Comparison of ENCODE assay signal across 18 cellular contexts in genomic region chr20:57130160-57130772, GRCh38.
DNase-seq lines count a peak whose midpoint lies in the region; ATAC-seq, FAIRE-seq and TF ChIP-seq lines count a peak whose summit lies in the region.
"Had no signal": no experiment of that assay in that cellular context is flagged by ENCODE, and none has a peak within 500 bp of the region (broad histone marks: within the 10 kb centered on the region; RNA-seq: fewer than 3 reads in every experiment).

No MANE protein-coding gene starts in this region.

- H3K9me3 ChIP-seq in RWPE2 (ENCODE audit: severe bottlenecking) (no peaks in the 10 kb centered on the region), hepatocyte (ENCODE audit: low read depth) (no peaks in the 10 kb centered on the region), kidney (ENCODE audit: control insufficient read depth in 1 of 2, low read length in 2 of 2) (no peaks in the 10 kb centered on the region)
- H3K9me3 ChIP-seq: BLaER1, SJSA1 had no signal

- H3K4me3 ChIP-seq in RWPE2 (ENCODE audit: severe bottlenecking) (no peak overlapping the region), hepatocyte (no peak overlapping the region), kidney (ENCODE audit: low read length in 2 of 2) (no peak overlapping the region)
- H3K4me3 ChIP-seq: BLaER1, SJSA1 had no signal

- WGBS in hepatocyte (ENCODE audit: low lambda C conversion rate, missing lambda C conversion rate), result 82% methylated on average over 13 of the region's 13 CpGs

- H3K4me1 ChIP-seq in RWPE2 (ENCODE audit: insufficient read depth, poor library complexity, severe bottlenecking) (no peaks in the 10 kb centered on the region), hepatocyte (ENCODE audit: insufficient read depth) (peaks cover 39% of the 10 kb centered on the region), kidney (ENCODE audit: control insufficient read depth in 1 of 2, insufficient read depth in 1 of 2, low read depth in 1 of 2, low read length in 2 of 2) (no peaks in the 10 kb centered on the region)
- H3K4me1 ChIP-seq: SJSA1 had no signal

- H3K79me2 ChIP-seq in hepatocyte, result no peaks in the 10 kb centered on the region

- no peak overlapping the region for H3K9ac ChIP-seq in kidney (ENCODE audit: low read length in 2 of 2)
- H3K9ac ChIP-seq: BLaER1 had no signal

- no peak overlapping the region for H3K27ac ChIP-seq in RWPE2 (ENCODE audit: poor library complexity, severe bottlenecking)
- H3K27ac ChIP-seq in hepatocyte, result peak overlapping the region; percentile 6
- H3K27ac ChIP-seq in kidney (ENCODE audit: low read depth in 2 of 2, low read length in 2 of 2), result no peak overlapping the region
- H3K27ac ChIP-seq: BLaER1, SJSA1 had no signal

- DNase-seq in NOMO-1 (lab: John Stamatoyannopoulos, UW; ENCODE audit: unreplicated experiment in 2 of 2) (peak; percentile 23 to 48), NOMO-1 treated with dmso at 0.1 percent for 144 hours (lab: John Stamatoyannopoulos, UW; ENCODE audit: unreplicated experiment) (no peak), RWPE2 (ENCODE audit: low spot score) (no peak), hepatocyte (ENCODE audit: low spot score) (peak; percentile 44), 8988T (no peak), kidney (no peak), mesenteric fat pad (ENCODE audit: low spot score) (no peak)
- DNase-seq: CD8-positive, alpha-beta T cell; HCEC 1CT; KBM-7; NCI-H1105; NCI-H1694; NCI-H510A treated with DMSO at 0.1 percent for 48 hours; OCI-M1; RPMI8226 had no signal

- H3K9me2 ChIP-seq in hepatocyte (replicated peaks; ENCODE audit: insufficient read depth), result no peaks in the 10 kb centered on the region

- no peak for FAIRE-seq in kidney (lab: Jason Lieb, UNC)

- no peak overlapping the region for H3K4me2 ChIP-seq in hepatocyte
- H3K4me2 ChIP-seq: BLaER1 had no signal

- H3K36me3 ChIP-seq in RWPE2 (ENCODE audit: low read depth) (no peaks in the 10 kb centered on the region), hepatocyte (replicated peaks; ENCODE audit: insufficient read depth, low read depth) (no peaks in the 10 kb centered on the region), kidney (ENCODE audit: control insufficient read depth in 1 of 2, insufficient read depth in 2 of 2, low read length in 2 of 2) (no peaks in the 10 kb centered on the region)
- H3K36me3 ChIP-seq: BLaER1, SJSA1 had no signal

- intact Hi-C loops in kidney (cut with DNase I), result no loop called here

- no peak overlapping the region for H2AFZ ChIP-seq in hepatocyte

- TF ChIP-seq CTCF in RWPE2 (IDR thresholded peaks at IDR 0.05; ENCODE audit: poor library complexity, severe bottlenecking) (no peak), hepatocyte (IDR thresholded peaks at IDR 0.05; ENCODE audit: poor library complexity) (no peak), kidney (IDR thresholded peaks at IDR 0.05; ENCODE audit: borderline replicate concordance, extremely low read depth, insufficient read depth) (no peak)

- no peaks in the 10 kb centered on the region for H4K20me1 ChIP-seq in hepatocyte (ENCODE audit: insufficient read depth, poor library complexity, severe bottlenecking)
- H4K20me1 ChIP-seq: BLaER1 had no signal

- H3K27me3 ChIP-seq in RWPE2 (ENCODE audit: insufficient read depth, poor library complexity, severe bottlenecking) (peaks cover 49% of the 10 kb centered on the region), hepatocyte (no peaks in the 10 kb centered on the region)
- H3K27me3 ChIP-seq: BLaER1, SJSA1 had no signal

- ATAC-seq in RWPE2 (ENCODE audit: low read depth), result peak; percentile 33; the same call in 1 of the 3 replicates
- ATAC-seq in activated CD4-positive, CD25-positive, alpha-beta regulatory T cell treated with anti-CD3 and anti-CD28 coated beads, Interleukin-2, amount 50 U/mL, for 24 hours, result no peak
- ATAC-seq: CD8-positive, alpha-beta T cell had no signal

Comparison
In these comparisons a context has a peak if more than half of its experiments do, and no peak if none do; other contexts are left out.
1. DNase-seq: peak in NOMO-1 (2 of 2) and hepatocyte (single experiment); none in NOMO-1 treated with dmso at 0.1 percent for 144 hours (single experiment), RWPE2 (single experiment), 8988T (single experiment), kidney (single experiment) and mesenteric fat pad (single experiment).